22 cellular contexts compared by ENCODE assay signal in the genomic region with DNA sequence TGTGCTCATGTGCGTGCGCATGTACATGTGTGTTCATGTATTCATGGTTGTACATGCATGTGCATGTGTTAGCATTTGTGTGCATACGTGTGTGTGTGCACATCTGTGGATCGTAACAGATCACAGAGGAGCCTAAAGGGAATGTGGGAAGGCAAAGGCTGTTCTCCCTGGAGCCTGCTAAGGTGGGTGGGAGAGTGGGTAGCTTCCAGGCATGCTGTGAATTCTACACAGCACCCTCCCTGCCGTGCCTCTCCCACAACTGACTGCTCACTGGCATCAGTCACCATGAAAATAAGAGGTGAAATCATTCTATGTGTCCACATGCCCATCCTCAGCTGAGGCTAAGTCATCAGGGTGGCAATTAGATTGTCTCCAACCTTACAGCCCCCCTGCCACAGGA.
"Had no signal": no experiment of that assay in that cellular context is flagged by ENCODE, and none has a peak within 500 bp of the region (broad histone marks: within the 10 kb centered on the region; RNA-seq: fewer than 3 reads in every experiment).

No MANE protein-coding gene starts in this region.

- H3K36me3 ChIP-seq: esophagus muscularis mucosa, gastroesophageal sphincter, heart right ventricle, left lung, lower lobe of right lung had no signal

- H3K4me3 ChIP-seq: coronary artery, dorsolateral prefrontal cortex, esophagus muscularis mucosa, gastroesophageal sphincter, heart right ventricle, left lung, lower lobe of right lung, mucosa of descending colon had no signal

- FAIRE-seq: colon, endothelial cell of umbilical vein, frontal cortex, islet of Langerhans, keratinocyte had no signal

- H3K27ac ChIP-seq: coronary artery, dorsolateral prefrontal cortex, esophagus muscularis mucosa, foreskin keratinocyte, gastroesophageal sphincter, heart right ventricle, left lung, lower lobe of right lung had no signal

- H3K9me3 ChIP-seq: esophagus muscularis mucosa, gastroesophageal sphincter, heart right ventricle, left lung, lower lobe of right lung, mucosa of descending colon had no signal

- ATAC-seq: foreskin keratinocyte, gastroesophageal sphincter, heart right ventricle, left cardiac atrium, left lung, left ventricle myocardium superior, lower lobe of right lung, mucosa of descending colon had no signal

- DNase-seq: dermis blood vessel endothelial cell; effector CD4-positive, alpha-beta T cell; effector memory CD4-positive, alpha-beta T cell; foreskin keratinocyte; heart right ventricle; hippocampal formation; left cardiac atrium; left lung; left ventricle myocardium superior; lower lobe of right lung; mesenchymal stem cell; mucosa of descending colon; naive B cell had no signal

- H3K27me3 ChIP-seq: esophagus muscularis mucosa, foreskin keratinocyte, gastroesophageal sphincter, left lung had no signal

- H3K4me1 ChIP-seq: foreskin keratinocyte, left lung, lower lobe of right lung had no signal
